Comparison of ENCODE assay signal across 9 cellular contexts in genomic region chr17:48241131-48241591, GRCh38.
DNase-seq lines count a peak whose midpoint lies in the region; TF ChIP-seq lines count a peak whose summit lies in the region.
"Had no signal": no experiment of that assay in that cellular context is flagged by ENCODE, and none has a peak within 500 bp of the region (broad histone marks: within the 10 kb centered on the region; RNA-seq: fewer than 3 reads in every experiment).

No MANE protein-coding gene starts in this region.

- in situ Hi-C loops in astrocyte of the cerebellum (cut with HindIII; ENCODE audit: low sequenced_read_pairs): no loop called here

- intact Hi-C loops in posterior cingulate gyrus (cut with DNase I): no loop called here

- peak; percentile 63 for DNase-seq in activated effector memory CD4-positive, alpha-beta T cell treated with anti-CD3 and anti-CD28 coated beads, Interleukin-2, amount 50 U/mL, for 16 hours
- DNase-seq in activated effector memory CD4-positive, alpha-beta T cell treated with Interleukin-2 at 50 U/mL for 16 hours: no peak
- DNase-seq in HEK293T (ENCODE audit: extremely low spot score) (no peak), MV-4-11 (lab: John Stamatoyannopoulos, UW) (peak; percentile 84), astrocyte of the cerebellum (ENCODE audit: low read depth) (peak; percentile 37), lung microvascular endothelial cell (ENCODE audit: low read depth in 2 of 2) (peak; percentile 57 to 80), medulla oblongata (ENCODE audit: extremely low spot score) (no peak), posterior cingulate gyrus (no peak)

- CTCF ChIA-PET in HEK293T (lab: Yijun Ruan, JAX): interaction anchor here (0.6 to 3.4 kb wide), 4 partner anchors 13 to 115 kb away, joined by 3 to 13 read pairs (median 3); no protein-coding TSS in a partner anchor

- H3K4me3 ChIP-seq in astrocyte of the cerebellum (ENCODE audit: low read depth, low read length): no peak overlapping the region
- H3K4me3 ChIP-seq: ascending aorta had no signal

- POLR2A ChIA-PET in HEK293T (lab: Yijun Ruan, JAX): no interaction called here

- no peak for TF ChIP-seq CTCF in astrocyte of the cerebellum (IDR thresholded peaks at IDR 0.05; ENCODE audit: low read depth, low read length, missing control alignments)

TF ChIP-seq in HEK293T, 16 proteins besides CTCF, POLR2A, EP300 and RAD21:
- TF ChIP-seq, protein P1, sequence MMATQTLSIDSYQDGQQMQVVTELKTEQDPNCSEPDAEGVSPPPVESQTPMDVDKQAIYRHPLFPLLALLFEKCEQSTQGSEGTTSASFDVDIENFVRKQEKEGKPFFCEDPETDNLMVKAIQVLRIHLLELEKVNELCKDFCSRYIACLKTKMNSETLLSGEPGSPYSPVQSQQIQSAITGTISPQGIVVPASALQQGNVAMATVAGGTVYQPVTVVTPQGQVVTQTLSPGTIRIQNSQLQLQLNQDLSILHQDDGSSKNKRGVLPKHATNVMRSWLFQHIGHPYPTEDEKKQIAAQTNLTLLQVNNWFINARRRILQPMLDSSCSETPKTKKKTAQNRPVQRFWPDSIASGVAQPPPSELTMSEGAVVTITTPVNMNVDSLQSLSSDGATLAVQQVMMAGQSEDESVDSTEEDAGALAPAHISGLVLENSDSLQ (IDR thresholded peaks at IDR 0.05): peak; percentile 31; the same call in 1 of the 2 replicates
- no peak for TF ChIP-seq SP1 (IDR thresholded peaks at IDR 0.05)

Comparison
In these comparisons a context has a peak if more than half of its experiments do, and no peak if none do; other contexts are left out.
1. DNase-seq: peak in activated effector memory CD4-positive, alpha-beta T cell treated with anti-CD3 and anti-CD28 coated beads, Interleukin-2, amount 50 U/mL, for 16 hours (single experiment), MV-4-11 (single experiment), astrocyte of the cerebellum (single experiment) and lung microvascular endothelial cell (2 of 2); none in activated effector memory CD4-positive, alpha-beta T cell treated with Interleukin-2 at 50 U/mL for 16 hours (single experiment), HEK293T (single experiment), medulla oblongata (single experiment) and posterior cingulate gyrus (0 of 10).